12 cellular contexts compared by ENCODE assay signal in the genomic region with DNA sequence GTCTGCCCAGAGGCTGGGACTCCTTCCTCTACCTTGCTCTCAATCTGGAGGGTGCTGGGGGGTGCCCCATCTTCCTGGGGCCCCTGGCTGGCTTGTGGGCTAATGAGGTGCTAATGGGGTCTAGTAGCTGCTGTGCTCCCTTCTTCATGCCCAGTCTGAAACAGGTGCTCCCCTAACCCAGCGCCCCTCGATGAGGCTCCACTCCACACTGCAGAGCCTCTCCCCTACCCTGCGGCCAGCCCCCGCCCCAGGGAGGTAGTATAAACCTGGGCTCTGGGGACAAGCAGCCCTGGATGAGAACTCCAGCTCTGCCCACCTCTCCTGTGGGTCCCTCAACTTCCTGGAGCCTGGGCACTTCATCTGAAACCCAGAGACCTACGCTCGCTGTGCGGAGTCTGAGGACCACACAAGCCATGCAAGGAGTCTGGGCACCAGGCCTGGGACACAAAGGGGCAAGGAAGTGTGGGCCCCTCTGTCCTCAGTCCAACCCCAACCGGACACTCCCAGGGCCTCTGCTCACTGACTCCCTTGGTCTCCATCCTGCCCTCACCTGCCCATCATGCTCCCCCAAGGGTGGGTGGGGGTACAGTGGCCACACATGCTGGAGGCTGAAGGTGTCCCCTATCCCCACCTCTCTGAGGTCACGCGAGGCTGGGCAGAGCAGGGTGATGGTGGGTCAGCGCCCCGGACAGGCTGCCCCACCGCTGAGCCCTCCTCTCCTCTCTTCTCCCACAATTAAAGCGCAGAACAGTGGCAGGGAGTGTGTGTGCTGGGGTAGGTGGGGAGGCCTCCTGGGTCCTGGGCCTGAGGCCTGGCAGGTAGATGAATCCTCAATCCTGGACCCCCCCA. TPM values are rescaled to one million over a fixed set of nuclear protein-coding genes. Genes with fewer than 3 reads are reported as not detected.
A peak's percentile ranks its signal among the peaks of the same experiment; 100 is the strongest.
DNase-seq lines count a peak whose midpoint lies in the region; ATAC-seq and TF ChIP-seq lines count a peak whose summit lies in the region.
"Had no signal": no experiment of that assay in that cellular context is flagged by ENCODE, and none has a peak within 500 bp of the region (broad histone marks: within the 10 kb centered on the region; RNA-seq: fewer than 3 reads in every experiment).

No MANE protein-coding gene starts in this region.

- DNase-seq in DMS 273 (lab: John Stamatoyannopoulos, UW; ENCODE audit: unreplicated experiment), result peak; percentile 83
- DNase-seq in DMS 273 treated with DMSO at 0.1 percent for 48 hours (lab: John Stamatoyannopoulos, UW), result no peak
- peak; percentile 22 for DNase-seq in GM23338 (ENCODE audit: low spot score)
- no peak for DNase-seq in activated CD8-positive, alpha-beta T cell treated with anti-CD3 and anti-CD28 coated beads, Interleukin-2, amount 10 ng/mL, durations not matched to agents 7 days and 5 days
- DNase-seq in mesothelial cell of epicardium (ENCODE audit: low spot score in 2 of 2, unreplicated experiment in 2 of 2), result no peak
- no peak for DNase-seq in NCI-H524 (lab: John Stamatoyannopoulos, UW)
- no peak for DNase-seq in NCI-H1092 (lab: John Stamatoyannopoulos, UW)
- DNase-seq in NCI-H526 (lab: John Stamatoyannopoulos, UW), result no peak
- DNase-seq: head of caudate nucleus, NCI-H2029, retina had no signal

- H3F3A ChIP-seq in GM23338 (replicated peaks; ENCODE audit: low read depth), result peaks cover 52% of the 10 kb centered on the region

- no peak overlapping the region for H2AFZ ChIP-seq in GM23338

- H3K4me2 ChIP-seq in GM23338, result no peak overlapping the region

- H4K20me1 ChIP-seq in GM23338 (replicated peaks; ENCODE audit: insufficient read depth), result peaks cover 35% of the 10 kb centered on the region

- H3K4me1 Mint-ChIP-seq in GM23338 (peaks cover 47% of the 10 kb centered on the region), mesothelial cell of epicardium (peaks cover 38% of the 10 kb centered on the region)
- H3K4me1 Mint-ChIP-seq in activated CD8-positive, alpha-beta T cell treated with anti-CD3 and anti-CD28 coated beads, Interleukin-2, amount 10 ng/mL, durations not matched to agents 7 days and 5 days (ENCODE audit: low read depth), result peaks cover 33% of the 10 kb centered on the region

- POLR2A ChIA-PET in activated CD8-positive, alpha-beta T cell treated with anti-CD3 and anti-CD28 coated beads, Interleukin-2, amount 10 ng/mL, durations not matched to agents 7 days and 5 days (lab: Charles Lee), result interaction anchor here (1.0 to 2.8 kb wide), 2 partner anchors 7 to 23 kb away, joined by 4 to 10 read pairs; no protein-coding TSS in a partner anchor

- no peaks in the 10 kb centered on the region for H3K27me3 ChIP-seq in GM23338 (ENCODE audit: insufficient read depth)

- H3K36me3 ChIP-seq in GM23338 (ENCODE audit: insufficient read depth), result peaks cover 34% of the 10 kb centered on the region

- CTCF ChIA-PET in activated CD8-positive, alpha-beta T cell treated with anti-CD3 and anti-CD28 coated beads, Interleukin-2, amount 10 ng/mL, durations not matched to agents 7 days and 5 days (lab: Charles Lee), result interaction anchor here (1.3 to 1.5 kb wide), 2 partner anchors 78 to 262 kb away, joined by 3 to 4 read pairs; partner anchors contain the start of gene ARMC12

- H3K9me2 ChIP-seq in GM23338 (ENCODE audit: insufficient read depth), result no peaks in the 10 kb centered on the region

- TF ChIP-seq CTCF in GM23338 (conservative IDR thresholded peaks at IDR 0.05; ENCODE audit: low read depth in 2 of 2) (no peak), mesothelial cell of epicardium (IDR thresholded peaks at IDR 0.05; ENCODE audit: unreplicated experiment) (no peak)

- peak; percentile 21 for ATAC-seq in GM23338
- peak; percentile 16 for ATAC-seq in activated CD8-positive, alpha-beta T cell treated with anti-CD3 and anti-CD28 coated beads, Interleukin-2, amount 10 ng/mL, durations not matched to agents 7 days and 5 days

- H3K4me1 ChIP-seq in GM23338 (ENCODE audit: insufficient read depth), result peaks cover 20% of the 10 kb centered on the region

- no peak overlapping the region for H3K4me3 ChIP-seq in GM23338

- H3K27me3 Mint-ChIP-seq in GM23338 (ENCODE audit: insufficient read depth, low read depth, poor library complexity), result peaks cover 58% of the 10 kb centered on the region
- no peaks in the 10 kb centered on the region for H3K27me3 Mint-ChIP-seq in activated CD8-positive, alpha-beta T cell treated with anti-CD3 and anti-CD28 coated beads, Interleukin-2, amount 10 ng/mL, durations not matched to agents 7 days and 5 days (ENCODE audit: low read depth)
- H3K27me3 Mint-ChIP-seq in mesothelial cell of epicardium (ENCODE audit: low read depth), result no peaks in the 10 kb centered on the region

- peaks cover 6% of the 10 kb centered on the region; the same call in 1 of the 3 replicates for H3K9me3 Mint-ChIP-seq in GM23338
- no peaks in the 10 kb centered on the region for H3K9me3 Mint-ChIP-seq in activated CD8-positive, alpha-beta T cell treated with anti-CD3 and anti-CD28 coated beads, Interleukin-2, amount 10 ng/mL, durations not matched to agents 7 days and 5 days (ENCODE audit: insufficient read depth)
- H3K9me3 Mint-ChIP-seq in mesothelial cell of epicardium, result no peaks in the 10 kb centered on the region
- H3K9me3 Mint-ChIP-seq: dendritic cell treated with granulocyte-macrophage colony-stimulating factor and Interleukin-4, amounts not matched to agents 40 ng/mL and 50 ng/mL, for 4 days had no signal

- H3K27ac Mint-ChIP-seq in GM23338 (no peak overlapping the region), mesothelial cell of epicardium (peak overlapping the region; percentile 77)
- no peak overlapping the region for H3K27ac Mint-ChIP-seq in activated CD8-positive, alpha-beta T cell treated with anti-CD3 and anti-CD28 coated beads, Interleukin-2, amount 10 ng/mL, durations not matched to agents 7 days and 5 days
- H3K27ac Mint-ChIP-seq: dendritic cell treated with granulocyte-macrophage colony-stimulating factor and Interleukin-4, amounts not matched to agents 40 ng/mL and 50 ng/mL, for 4 days had no signal

- H3K4me3 Mint-ChIP-seq in GM23338 (no peak overlapping the region), mesothelial cell of epicardium (no peak overlapping the region)
- H3K4me3 Mint-ChIP-seq in activated CD8-positive, alpha-beta T cell treated with anti-CD3 and anti-CD28 coated beads, Interleukin-2, amount 10 ng/mL, durations not matched to agents 7 days and 5 days, result no peak overlapping the region
- H3K4me3 Mint-ChIP-seq: dendritic cell treated with granulocyte-macrophage colony-stimulating factor and Interleukin-4, amounts not matched to agents 40 ng/mL and 50 ng/mL, for 4 days had no signal

- H3K36me3 Mint-ChIP-seq in GM23338 (ENCODE audit: low read depth) (peaks cover 76% of the 10 kb centered on the region), mesothelial cell of epicardium (peaks cover 21% of the 10 kb centered on the region)
- peaks cover 45% of the 10 kb centered on the region for H3K36me3 Mint-ChIP-seq in activated CD8-positive, alpha-beta T cell treated with anti-CD3 and anti-CD28 coated beads, Interleukin-2, amount 10 ng/mL, durations not matched to agents 7 days and 5 days (ENCODE audit: low read depth)

- peaks cover 21% of the 10 kb centered on the region for H3K79me2 ChIP-seq in GM23338 (replicated peaks; ENCODE audit: insufficient read depth)

- H3K27ac ChIP-seq in GM23338 (ENCODE audit: low read depth), result peak overlapping the region; percentile 98; the same call in 1 of the 2 replicates

TF ChIP-seq in GM23338, 12 proteins besides CTCF, POLR2A, EP300 and RAD21:
- no peak for TF ChIP-seq ETS1 (IDR thresholded peaks at IDR 0.05)
- peak; percentile 9; the same call in 1 of the 2 replicates for TF ChIP-seq POLR2AphosphoS5 (IDR thresholded peaks at IDR 0.05; ENCODE audit: low read depth)

RNA-seq across cellular contexts. Expression of gene RPL10A, which starts 6.2 kb away (rescaled TPM):
- total RNA-seq in GM23338 (2014; rRNA removed; shearing (Covaris generic)), result 1,297 and 1,329 TPM in 2 replicates
- polyA plus RNA-seq in GM23338 (2016; fragmentation: Nextera tagmentation; extraction: Ambion mirVana), result 686 and 730 TPM in 2 replicates
- 1,000 to 10,000 TPM; 1,398 to 1,443 TPM for total RNA-seq in activated CD8-positive, alpha-beta T cell treated with anti-CD3 and anti-CD28 coated beads, Interleukin-2, amount 10 ng/mL, durations not matched to agents 7 days and 5 days
- 1,840 to 1,922 TPM (median 1,906 TPM) in 3 replicates for total RNA-seq in mesothelial cell of epicardium

RNA-seq across cellular contexts. Expression of gene FANCE, which starts 22.2 kb away (rescaled TPM):
- total RNA-seq in GM23338 (2014; rRNA removed; shearing (Covaris generic)), result 18.5 and 25.5 TPM in 2 replicates
- 5.4 and 6.5 TPM in 2 replicates for polyA plus RNA-seq in GM23338 (2016; fragmentation: Nextera tagmentation; extraction: Ambion mirVana)
- 10 to 100 TPM; 20.4 to 21.9 TPM for total RNA-seq in activated CD8-positive, alpha-beta T cell treated with anti-CD3 and anti-CD28 coated beads, Interleukin-2, amount 10 ng/mL, durations not matched to agents 7 days and 5 days
- 7.0 to 8.5 TPM (median 8.0 TPM) in 3 replicates for total RNA-seq in mesothelial cell of epicardium

RNA-seq across cellular contexts. Expression of gene TEAD3, which starts 22.5 kb away (rescaled TPM):
- 26.5 and 26.7 TPM in 2 replicates for total RNA-seq in GM23338 (2014; rRNA removed; shearing (Covaris generic))
- 15.0 and 15.6 TPM in 2 replicates for polyA plus RNA-seq in GM23338 (2016; fragmentation: Nextera tagmentation; extraction: Ambion mirVana)
- total RNA-seq in activated CD8-positive, alpha-beta T cell treated with anti-CD3 and anti-CD28 coated beads, Interleukin-2, amount 10 ng/mL, durations not matched to agents 7 days and 5 days, result under 1 TPM; 0.18 to 0.21 TPM
- total RNA-seq in mesothelial cell of epicardium, result 88.2 to 91.8 TPM (median 91.4 TPM) in 3 replicates

RNA-seq across cellular contexts. Expression of gene TULP1, which starts 38.3 kb away (rescaled TPM):
- total RNA-seq in GM23338 (2014; rRNA removed; shearing (Covaris generic)), result 1.3 and 3.0 TPM in 2 replicates
- polyA plus RNA-seq in GM23338 (2016; fragmentation: Nextera tagmentation; extraction: Ambion mirVana), result 3.8 and 7.1 TPM in 2 replicates
- not detected for total RNA-seq in activated CD8-positive, alpha-beta T cell treated with anti-CD3 and anti-CD28 coated beads, Interleukin-2, amount 10 ng/mL, durations not matched to agents 7 days and 5 days
- 17.5 to 17.7 TPM (median 17.6 TPM) in 3 replicates for total RNA-seq in mesothelial cell of epicardium

Comparison
In these comparisons a context has a peak if more than half of its experiments do, and no peak if none do; other contexts are left out.
1. DNase-seq: peak in DMS 273 (single experiment) and GM23338 (single experiment); none in DMS 273 treated with DMSO at 0.1 percent for 48 hours (single experiment), activated CD8-positive, alpha-beta T cell treated with anti-CD3 and anti-CD28 coated beads, Interleukin-2, amount 10 ng/mL, durations not matched to agents 7 days and 5 days (single experiment), mesothelial cell of epicardium (0 of 2), NCI-H524 (0 of 2), NCI-H1092 (single experiment) and NCI-H526 (0 of 2).
2. RNA of gene TEAD3, which starts 22.5 kb away (total RNA-seq): 88.2 to 91.8 TPM in mesothelial cell of epicardium and 26.5 to 26.7 TPM in GM23338; 0.18 to 0.21 TPM in activated CD8-positive, alpha-beta T cell treated with anti-CD3 and anti-CD28 coated beads, Interleukin-2, amount 10 ng/mL, durations not matched to agents 7 days and 5 days; every median in the first group is over 10 times any median in the second.